ENCODE assay signal across 7 cellular contexts in the genomic region with DNA sequence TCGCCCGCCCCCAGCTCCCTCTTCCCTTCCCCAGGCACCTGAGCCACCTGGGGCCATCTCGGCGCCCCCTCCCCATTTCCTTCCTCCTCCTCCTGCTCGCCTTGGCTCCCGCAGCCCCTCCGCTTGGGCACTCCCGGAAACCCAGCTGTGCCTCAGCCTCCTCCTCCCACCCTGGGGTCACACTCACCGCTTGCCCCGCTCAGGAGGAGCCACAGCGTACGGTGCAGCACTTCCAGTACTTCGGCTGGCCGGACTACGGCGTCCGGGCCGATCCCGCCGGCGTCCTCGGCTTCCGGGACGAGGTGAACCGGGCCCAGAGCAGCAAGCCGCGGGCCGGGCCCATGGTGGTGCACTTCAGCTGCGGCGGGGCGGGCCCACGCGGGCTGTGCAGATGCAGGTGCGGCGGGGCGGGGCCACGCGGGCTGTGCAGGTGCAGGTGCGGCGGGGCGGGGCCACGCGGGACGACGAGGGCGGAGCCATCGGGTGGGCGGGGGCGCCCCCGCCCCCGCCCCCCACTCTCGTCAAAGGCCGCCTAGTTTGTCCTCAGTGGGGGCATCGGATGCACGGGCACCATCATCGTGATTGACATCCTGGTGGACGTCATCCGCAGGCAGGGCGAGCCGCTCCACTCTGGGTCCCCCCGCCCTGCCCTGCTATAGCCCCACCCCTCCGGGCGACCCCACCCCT. TPM values are rescaled to one million over a fixed set of nuclear protein-coding genes. Genes with fewer than 3 reads are reported as not detected.
DNase-seq lines count a peak whose midpoint lies in the region; ATAC-seq, FAIRE-seq and TF ChIP-seq lines count a peak whose summit lies in the region.
"Had no signal": no experiment of that assay in that cellular context is flagged by ENCODE, and none has a peak within 500 bp of the region (broad histone marks: within the 10 kb centered on the region; RNA-seq: fewer than 3 reads in every experiment).

No MANE protein-coding gene starts in this region.

- H3K36me3 ChIP-seq in brain microvascular endothelial cell (replicated peaks) (no peaks in the 10 kb centered on the region), pancreas (no peaks in the 10 kb centered on the region)

- peak overlapping the region; percentile 9 for H3K4me3 ChIP-seq in brain microvascular endothelial cell (ENCODE audit: low read depth, low read length)
- peak overlapping the region; percentile 12 to 59 (median 32) for H3K4me3 ChIP-seq in pancreas

- FAIRE-seq in pancreas (lab: Jason Lieb, UNC) = no peak

- ATAC-seq in pancreas (peak; percentile 76 to 83 (median 80)), GM19351 (IDR thresholded peaks at IDR 0.05; ENCODE audit: unreplicated experiment) (no peak)

- peaks cover 0 to 10% (median 9%) of the 10 kb centered on the region in 3 donors for H3K4me1 ChIP-seq in pancreas

- H3K9me3 ChIP-seq in pancreas = no peaks in the 10 kb centered on the region

- 5 to 12% methylated on average over 28 to 63 of the region's 63 CpGs for WGBS in pancreas, 2 donors

- H3K27ac ChIP-seq in brain microvascular endothelial cell (no peak overlapping the region), pancreas (peak overlapping the region in 2 of 4 donors; percentile 38 to 55)

- H3K27me3 ChIP-seq in brain microvascular endothelial cell (replicated peaks) (no peaks in the 10 kb centered on the region), pancreas (no peaks in the 10 kb centered on the region)

- TF ChIP-seq CTCF in brain microvascular endothelial cell (IDR thresholded peaks at IDR 0.05; ENCODE audit: low read depth, low read length, missing control alignments) = no peak
- no peak for TF ChIP-seq CTCF in pancreas (IDR thresholded peaks at IDR 0.05)

- intact Hi-C loops in pancreas (cut with DNase I) = loop anchor here in 2 of 3 donors (5.0 to 10.0 kb wide), 2 partner anchors 84 to 86 kb away; partner anchors contain the start of gene PERM1 (in 2 of the 2)

- DNase-seq in DMS153 (lab: John Stamatoyannopoulos, UW) (peak; percentile 75), NCI-H2171 (lab: John Stamatoyannopoulos, UW) (peak; percentile 65), brain microvascular endothelial cell (no peak), pancreas (peak in 5 of 6 donors; percentile 75 to 89 (median 83)), AML-193 (lab: John Stamatoyannopoulos, UW) (no peak)

- in situ Hi-C loops in brain microvascular endothelial cell (cut with HindIII; ENCODE audit: low pct_ligation_motif_present, low sequenced_read_pairs) = no loop called here

RNA-seq across cellular contexts. Expression of gene RNF223, which starts 5.6 kb away (rescaled TPM):
- under 1 TPM in 4 of 6 donors, not detected in 2; 0.12 to 0.37 (median 0.16) TPM for total RNA-seq in pancreas
- polyA plus RNA-seq in pancreas = under 1 TPM; 0.05 to 0.34 TPM
- total RNA-seq: LHCN-M2 had no signal

RNA-seq across cellular contexts. Expression of gene C1orf159, which starts 47.4 kb away (rescaled TPM):
- total RNA-seq in pancreas = 1 to 10 TPM; 3.0 to 6.7 (median 4.0) TPM
- polyA plus RNA-seq in pancreas = 10 to 100 TPM; 20.9 to 30.7 TPM

RNA-seq across cellular contexts. Expression of gene AGRN, which starts 48.6 kb away (rescaled TPM):
- total RNA-seq in pancreas = 100 to 1,000 TPM in 1 of 6 donors, 10 to 100 TPM in 5; 40.5 to 107 (median 64.0) TPM
- 100 to 1,000 TPM in 1 of 2 donors, 10 to 100 TPM in 1; 94.7 to 166 TPM for polyA plus RNA-seq in pancreas

RNA-seq across cellular contexts. Expression of gene ISG15, which starts 55.2 kb away (rescaled TPM):
- 10 to 100 TPM in 2 of 6 donors, 1 to 10 TPM in 4; 4.3 to 19.4 (median 6.6) TPM for total RNA-seq in pancreas
- polyA plus RNA-seq in pancreas = 10 to 100 TPM; 25.9 to 45.0 TPM

Comparison
In these comparisons a context has a peak if more than half of its experiments do, and no peak if none do; other contexts are left out.
1. DNase-seq: peak in DMS153 (single experiment), NCI-H2171 (single experiment) and pancreas (5 of 6); none in brain microvascular endothelial cell (single experiment) and AML-193 (0 of 2).